In the genomic region with DNA sequence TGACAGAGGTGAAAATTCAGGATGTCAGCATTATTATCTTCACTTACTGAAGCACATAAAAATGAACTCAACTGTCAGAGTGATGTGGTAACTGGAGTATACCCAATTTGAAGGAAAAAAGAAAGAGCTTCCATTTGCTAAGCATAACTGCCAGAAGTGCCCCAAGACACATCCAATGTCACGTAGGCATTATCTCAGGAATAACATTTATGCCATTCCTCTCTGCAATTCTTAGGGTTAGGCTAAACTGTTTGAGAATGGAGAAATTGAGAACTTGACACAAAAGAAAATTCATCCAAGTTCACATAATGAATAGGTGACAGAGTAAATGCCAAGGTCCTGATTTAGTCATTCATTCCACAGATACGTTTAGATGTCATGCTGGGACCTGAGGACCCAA, we compare ENCODE assay signal across 33 cellular contexts.
"Had no signal": no experiment of that assay in that cellular context is flagged by ENCODE, and none has a peak within 500 bp of the region (broad histone marks: within the 10 kb centered on the region; RNA-seq: fewer than 3 reads in every experiment).

No MANE protein-coding gene starts in this region.

- H3K4me3 ChIP-seq: neural progenitor cell, ovary, psoas muscle, skin epidermis, smooth muscle cell, spleen, suprapubic skin, thoracic aorta, thyroid gland, tibial nerve, upper lobe of left lung, vagina had no signal

- ATAC-seq: naive thymus-derived CD8-positive, alpha-beta T cell; natural killer cell treated with Interleukin-12 subunit alpha and Interleukin-12 subunit beta and Interleukin-15 and Interleukin-18, amount 100 ng/mL, for 72 hours; psoas muscle; right cardiac atrium; sciatic nerve; stimulated activated memory B cell treated with anti-CD40 and anti-IgM and Interleukin-4, amounts not matched to agents 10 μg/mL and 1 μg/mL and 100 μg/mL, for 72 hours; stimulated activated naive CD8-positive, alpha-beta T cell treated with anti-CD3 and anti-CD28 coated beads, Interleukin-15, amount 100 ng/mL, for 72 hours; stimulated activated naive CD8-positive, alpha-beta T cell treated with anti-CD3 and anti-CD28 coated beads, Interleukin-15, Interleukin-2, amounts not matched to agents 100 U/mL and 50 U/mL, for 24 hours had no signal

- H3K27me3 ChIP-seq: neural progenitor cell, ovary, spleen, suprapubic skin, thyroid gland, tibial nerve, upper lobe of left lung, vagina had no signal

- FAIRE-seq: urothelium cell line had no signal

- H3K4me1 ChIP-seq: parathyroid adenoma, psoas muscle, spleen, suprapubic skin, thyroid gland, tibial nerve, upper lobe of left lung, vagina had no signal

- H2AFZ ChIP-seq: neural progenitor cell, parathyroid adenoma had no signal

- H3K36me3 ChIP-seq: neural progenitor cell, ovary, spleen, suprapubic skin, thoracic aorta, thyroid gland, tibial nerve, upper lobe of left lung, vagina had no signal

- H3K27ac ChIP-seq: neural progenitor cell, ovary, parathyroid adenoma, psoas muscle, skin epidermis, spleen, suprapubic skin, thoracic aorta, thyroid gland, tibial nerve, upper lobe of left lung, vagina had no signal

- H3K9ac ChIP-seq: neural progenitor cell, parathyroid adenoma had no signal

- DNase-seq: naive B cell; naive thymus-derived CD8-positive, alpha-beta T cell; nephron progenitor cell; occipital lobe; ovary; posterior cingulate gyrus; psoas muscle; right cardiac atrium; spleen; stimulated activated CD4-positive, alpha-beta T cell treated with anti-CD3 and anti-CD28 coated beads, Interleukin-12 subunit alpha, Interleukin-12 subunit beta, amount 100 ng/mL, for 4 hours; stimulated activated CD4-positive, alpha-beta T cell treated with anti-CD3 and anti-CD28 coated beads, Interleukin-1b, Interleukin-23, amount 100 ng/mL, for 48 hours; stimulated activated CD4-positive, alpha-beta T cell treated with anti-CD3 and anti-CD28 coated beads, Interleukin-4, amount 100 ng/mL, for 1 hour; stimulated activated CD4-positive, alpha-beta T cell treated with anti-CD3 and anti-CD28 coated beads, Interleukin-4, amount 100 ng/mL, for 4 hours; stimulated activated CD8-positive, alpha-beta memory T cell treated with anti-CD3 and anti-CD28 coated beads, Interleukin-4, amount 100 ng/mL, for 48 hours; stimulated activated naive CD4-positive, alpha-beta T cell; stimulated activated naive CD8-positive, alpha-beta T cell treated with anti-CD3 and anti-CD28 coated beads, Interleukin-15, amount 100 ng/mL, for 72 hours; stimulated activated naive CD8-positive, alpha-beta T cell treated with anti-CD3 and anti-CD28 coated beads, Interleukin-15, Interleukin-2, amounts not matched to agents 100 U/mL and 50 U/mL, for 24 hours; substantia nigra; thyroid gland; trophoblast cell; upper lobe of left lung had no signal

- H3K9me3 ChIP-seq: ovary, psoas muscle, suprapubic skin, thoracic aorta, thyroid gland, upper lobe of left lung, vagina had no signal

- H3K79me2 ChIP-seq: parathyroid adenoma had no signal

- H3K4me2 ChIP-seq: neural progenitor cell, smooth muscle cell had no signal
